ENCODE assay signal across 38 cellular contexts in genomic region chr2:69968609-69969008, GRCh38.
"Had no signal": no experiment of that assay in that cellular context is flagged by ENCODE, and none has a peak within 500 bp of the region (broad histone marks: within the 10 kb centered on the region; RNA-seq: fewer than 3 reads in every experiment).

No MANE protein-coding gene starts in this region.

- ATAC-seq: activated CD8-positive, alpha-beta T cell treated with anti-CD3 and anti-CD28 coated beads for 36 hours; activated T-cell treated with anti-CD3 and anti-CD28 coated beads, Interleukin-2, amount 50 U/mL, for 4 hours; activated T-cell treated with anti-CD3 and anti-CD28 coated beads, Interleukin-2, amount 50 U/mL, for 72 hours; activated T-helper 17 cell treated with anti-CD3 and anti-CD28 coated beads, Interleukin-2, amount 50 U/mL, for 72 hours had no signal

- H3K4me3 Mint-ChIP-seq: activated B cell treated with CpG ODN at 0.5 μM for 24 hours; activated CD4-positive, alpha-beta memory T cell treated with anti-CD3 and anti-CD28 coated beads for 36 hours; activated CD4-positive, alpha-beta T cell treated with anti-CD3 and anti-CD28 coated beads, Interleukin-2, amount 10 ng/mL, durations not matched to agents 24 days and 14 days; activated CD8-positive, alpha-beta T cell treated with anti-CD3 and anti-CD28 coated beads for 36 hours; activated naive CD4-positive, alpha-beta T cell treated with anti-CD3 and anti-CD28 coated beads for 36 hours; activated naive CD8-positive, alpha-beta T cell; activated naive CD8-positive, alpha-beta T cell treated with anti-CD3 and anti-CD28 coated beads, Interleukin-2, amount 10 ng/mL, durations not matched to agents 7 days and 5 days; activated naive CD8-positive, alpha-beta T cell treated with anti-CD3 and anti-CD28 coated beads, Interleukin-2, amount 50 U/mL, for 24 hours; activated T-cell treated with anti-CD3 and anti-CD28 coated beads, Interleukin-2, amount 50 U/mL, for 4 hours; activated T-cell treated with anti-CD3 and anti-CD28 coated beads, Interleukin-2, amount 50 U/mL, for 72 hours; activated T-helper 1 cell treated with anti-CD3 and anti-CD28 coated beads, Interleukin-12 subunit alpha, Interleukin-12 subunit beta, Interleukin-2, Interleukin-4 antibody, amounts not matched to agents 30 ng/mL and 10 ng/mL and 1 ng/mL, durations not matched to agents 14 hours and 24 hours and 36 hours; activated T-helper 17 cell treated with anti-CD3 and anti-CD28 coated beads, Interleukin-2, amount 50 U/mL, for 72 hours; brain; central memory CD8-positive, alpha-beta T cell; T-helper 1 cell treated with Interleukin-12 subunit alpha and Interleukin-12 subunit beta and Interleukin-4 antibody, amounts not matched to agents 30 μg/mL and 1 μg/mL, for 36 hours; T-helper 2 cell treated with Interferon-gamma antibody and Interleukin-4, amounts not matched to agents 5 μg/mL and 100 μg/mL, for 36 hours had no signal

- H3K27ac Mint-ChIP-seq: activated B cell treated with CpG ODN at 0.5 μM for 24 hours; activated CD4-positive, alpha-beta memory T cell treated with anti-CD3 and anti-CD28 coated beads for 36 hours; activated CD4-positive, alpha-beta T cell treated with anti-CD3 and anti-CD28 coated beads, Interleukin-2, amount 10 ng/mL, durations not matched to agents 24 days and 14 days; activated CD8-positive, alpha-beta T cell treated with anti-CD3 and anti-CD28 coated beads for 36 hours; activated naive CD4-positive, alpha-beta T cell treated with anti-CD3 and anti-CD28 coated beads for 36 hours; activated naive CD8-positive, alpha-beta T cell; activated naive CD8-positive, alpha-beta T cell treated with anti-CD3 and anti-CD28 coated beads, Interleukin-2, amount 10 ng/mL, durations not matched to agents 7 days and 5 days; activated naive CD8-positive, alpha-beta T cell treated with anti-CD3 and anti-CD28 coated beads, Interleukin-2, amount 50 U/mL, for 24 hours; activated T-cell treated with anti-CD3 and anti-CD28 coated beads, Interleukin-2, amount 50 U/mL, for 72 hours; activated T-helper 1 cell treated with anti-CD3 and anti-CD28 coated beads, Interleukin-12 subunit alpha, Interleukin-12 subunit beta, Interleukin-2, Interleukin-4 antibody, amounts not matched to agents 30 ng/mL and 10 ng/mL and 1 ng/mL, durations not matched to agents 14 hours and 24 hours and 36 hours; activated T-helper 17 cell treated with anti-CD3 and anti-CD28 coated beads, Interleukin-2, amount 50 U/mL, for 72 hours; brain; T-helper 1 cell treated with Interleukin-12 subunit alpha and Interleukin-12 subunit beta and Interleukin-4 antibody, amounts not matched to agents 30 μg/mL and 1 μg/mL, for 36 hours; T-helper 2 cell treated with Interferon-gamma antibody and Interleukin-4, amounts not matched to agents 5 μg/mL and 100 μg/mL, for 36 hours had no signal

- H3K27ac ChIP-seq: ascending aorta, cardiac muscle cell, VCaP had no signal

- H3K4me1 ChIP-seq: ascending aorta had no signal

- H3K4me3 ChIP-seq: ascending aorta, cardiac muscle cell had no signal

- FAIRE-seq: bronchial epithelial cell, TTC549 had no signal

- DNase-seq: activated B cell treated with CpG ODN at 0.5 μM for 24 hours; activated CD4-positive, alpha-beta memory T cell treated with anti-CD3 and anti-CD28 coated beads for 36 hours; activated CD4-positive, alpha-beta T cell treated with anti-CD3 and anti-CD28 coated beads for 4 hours; activated CD4-positive, alpha-beta T cell treated with anti-CD3 and anti-CD28 coated beads, Interleukin-2, amount 10 ng/mL, durations not matched to agents 24 days and 14 days; activated CD4-positive, alpha-beta T cell treated with anti-CD3 and anti-CD28 coated beads, Interleukin-2, amount 50 U/mL, for 1 hour; activated CD4-positive, alpha-beta T cell treated with anti-CD3 and anti-CD28 coated beads, Interleukin-2, amount 50 U/mL, for 4 hours; activated CD4-positive, CD25-positive, alpha-beta regulatory T cell treated with anti-CD3 and anti-CD28 coated beads, Interleukin-2, amount 50 U/mL, for 72 hours; activated CD8-positive, alpha-beta memory T cell treated with anti-CD3 and anti-CD28 coated beads, Interleukin-2, amount 50 U/mL, for 4 hours; activated CD8-positive, alpha-beta T cell treated with anti-CD3 and anti-CD28 coated beads for 36 hours; activated effector memory CD4-positive, alpha-beta T cell treated with anti-CD3 and anti-CD28 coated beads, Interleukin-2, amount 50 U/mL, for 16 hours; activated gamma-delta T cell treated with Interleukin-2 at 50 U/mL for 16 hours; activated naive CD4-positive, alpha-beta T cell; activated naive CD4-positive, alpha-beta T cell treated with anti-CD3 and anti-CD28 coated beads for 36 hours; activated naive CD4-positive, alpha-beta T cell treated with anti-CD3 and anti-CD28 coated beads, Interleukin-2, amount 50 U/mL, for 16 hours; activated naive CD8-positive, alpha-beta T cell treated with anti-CD3 and anti-CD28 coated beads, Interleukin-2, amount 10 ng/mL, durations not matched to agents 7 days and 5 days; activated naive CD8-positive, alpha-beta T cell treated with anti-CD3 and anti-CD28 coated beads, Interleukin-2, amount 50 U/mL, for 24 hours; activated T-cell treated with anti-CD3 and anti-CD28 coated beads for 4 hours; activated T-cell treated with anti-CD3 and anti-CD28 coated beads, Interleukin-2, amount 50 U/mL, for 1 hour; activated T-cell treated with anti-CD3 and anti-CD28 coated beads, Interleukin-2, amount 50 U/mL, for 4 hours; activated T-cell treated with anti-CD3 and anti-CD28 coated beads, Interleukin-2, amount 50 U/mL, for 72 hours; amygdala; anterior cingulate cortex; cerebellar nuclear complex; T-helper 1 cell; T-helper 2 cell; T-helper 9 cell had no signal

- H3K36me3 ChIP-seq: ascending aorta, cardiac muscle cell had no signal

- H3K4me1 Mint-ChIP-seq: activated B cell treated with CpG ODN at 0.5 μM for 24 hours; activated T-helper 17 cell treated with anti-CD3 and anti-CD28 coated beads, Interleukin-2, amount 50 U/mL, for 72 hours; brain; central memory CD8-positive, alpha-beta T cell had no signal

- H3K27me3 ChIP-seq: ascending aorta, cardiac muscle cell had no signal

- H3K9me3 ChIP-seq: ascending aorta had no signal

- H3K36me3 Mint-ChIP-seq: activated CD4-positive, alpha-beta memory T cell treated with anti-CD3 and anti-CD28 coated beads for 36 hours; brain had no signal

- H3K27me3 Mint-ChIP-seq: activated B cell treated with CpG ODN at 0.5 μM for 24 hours; activated CD4-positive, alpha-beta memory T cell treated with anti-CD3 and anti-CD28 coated beads for 36 hours; activated CD8-positive, alpha-beta T cell treated with anti-CD3 and anti-CD28 coated beads for 36 hours; activated naive CD8-positive, alpha-beta T cell; activated naive CD8-positive, alpha-beta T cell treated with anti-CD3 and anti-CD28 coated beads, Interleukin-2, amount 50 U/mL, for 24 hours; activated T-helper 17 cell treated with anti-CD3 and anti-CD28 coated beads, Interleukin-2, amount 50 U/mL, for 72 hours; central memory CD8-positive, alpha-beta T cell had no signal

- H3K9me3 Mint-ChIP-seq: activated B cell treated with CpG ODN at 0.5 μM for 24 hours; activated CD4-positive, alpha-beta memory T cell treated with anti-CD3 and anti-CD28 coated beads for 36 hours; activated CD4-positive, alpha-beta T cell treated with anti-CD3 and anti-CD28 coated beads, Interleukin-2, amount 10 ng/mL, durations not matched to agents 24 days and 14 days; activated CD8-positive, alpha-beta T cell treated with anti-CD3 and anti-CD28 coated beads for 36 hours; activated naive CD4-positive, alpha-beta T cell treated with anti-CD3 and anti-CD28 coated beads for 36 hours; activated naive CD8-positive, alpha-beta T cell treated with anti-CD3 and anti-CD28 coated beads, Interleukin-2, amount 10 ng/mL, durations not matched to agents 7 days and 5 days; activated naive CD8-positive, alpha-beta T cell treated with anti-CD3 and anti-CD28 coated beads, Interleukin-2, amount 50 U/mL, for 24 hours; activated T-cell treated with anti-CD3 and anti-CD28 coated beads, Interleukin-2, amount 50 U/mL, for 4 hours; activated T-cell treated with anti-CD3 and anti-CD28 coated beads, Interleukin-2, amount 50 U/mL, for 72 hours; activated T-helper 1 cell treated with anti-CD3 and anti-CD28 coated beads, Interleukin-12 subunit alpha, Interleukin-12 subunit beta, Interleukin-2, Interleukin-4 antibody, amounts not matched to agents 30 ng/mL and 10 ng/mL and 1 ng/mL, durations not matched to agents 14 hours and 24 hours and 36 hours; activated T-helper 17 cell treated with anti-CD3 and anti-CD28 coated beads, Interleukin-2, amount 50 U/mL, for 72 hours; brain; central memory CD8-positive, alpha-beta T cell; T-helper 1 cell treated with Interleukin-12 subunit alpha and Interleukin-12 subunit beta and Interleukin-4 antibody, amounts not matched to agents 30 μg/mL and 1 μg/mL, for 36 hours; T-helper 2 cell treated with Interferon-gamma antibody and Interleukin-4, amounts not matched to agents 5 μg/mL and 100 μg/mL, for 36 hours had no signal
